Comparison of ENCODE assay signal across 8 cellular contexts in the genomic region with DNA sequence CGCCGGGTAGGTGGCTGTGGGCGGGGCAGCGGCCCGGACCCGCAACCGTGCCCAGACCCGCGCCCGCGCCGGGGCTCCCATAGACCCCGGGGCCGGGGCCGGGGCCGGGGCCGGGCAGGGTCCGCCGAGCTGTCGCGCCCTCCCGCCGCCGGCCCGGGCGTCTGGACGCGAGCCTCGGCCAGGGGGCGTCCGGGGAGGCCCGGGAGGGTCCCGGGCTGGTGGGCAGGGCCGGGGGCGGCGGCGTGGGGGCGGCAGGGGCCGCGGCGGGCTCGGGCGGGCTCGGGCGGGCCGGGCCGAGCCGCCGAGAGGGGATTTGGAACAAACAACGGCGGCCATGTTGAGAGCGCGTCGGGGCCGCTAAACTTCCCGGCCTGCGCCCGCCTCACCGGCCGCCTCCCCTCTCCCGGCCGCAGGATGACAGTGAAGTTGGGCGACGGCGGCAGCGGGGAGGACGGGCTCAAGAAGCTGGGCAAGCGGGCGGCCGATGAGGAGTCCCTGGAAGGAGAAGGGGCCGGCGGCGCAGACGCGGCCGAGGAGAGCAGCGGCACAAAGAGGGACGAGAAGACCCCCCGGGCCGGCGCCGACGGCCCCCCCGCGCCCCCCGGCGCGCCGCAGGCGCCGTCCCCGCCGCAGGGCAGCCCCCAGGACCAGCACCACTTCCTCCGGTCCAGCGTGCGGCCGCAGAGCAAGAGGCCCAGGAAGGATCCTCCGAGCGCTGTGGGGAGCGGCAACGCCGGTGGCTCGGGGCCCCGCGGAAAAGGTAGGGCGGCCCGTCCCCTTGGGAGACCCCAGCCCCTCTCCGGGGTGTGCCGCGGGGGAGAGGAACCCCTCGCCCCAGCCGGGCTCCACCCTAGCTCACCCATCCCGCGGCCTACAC. TPM values are rescaled to one million over a fixed set of nuclear protein-coding genes. Genes with fewer than 3 reads are reported as not detected.
DNase-seq lines count a peak whose midpoint lies in the region; ATAC-seq and TF ChIP-seq lines count a peak whose summit lies in the region.

No MANE protein-coding gene starts in this region.

- 1% methylated on average over 49 to 89 of the region's 114 CpGs for WGBS in mesodermal cell (ENCODE audit: insufficient coverage in 2 of 2), 2 experiments

- H3K4me1 Mint-ChIP-seq in activated CD4-positive, alpha-beta T cell treated with anti-CD3 and anti-CD28 coated beads for 36 hours, result peaks cover 29% of the 10 kb centered on the region

- peaks cover 4% of the 10 kb centered on the region; the same call in 1 of the 2 replicates for H4K20me1 ChIP-seq in SU-DHL-6 (ENCODE audit: low read depth, low read length)

- H3K4me1 ChIP-seq in mesodermal cell (ENCODE audit: control insufficient read depth, insufficient read depth, low read length, poor library complexity, severe bottlenecking) (peaks cover 16% of the 10 kb centered on the region), upper lobe of right lung (peaks cover 46% of the 10 kb centered on the region)

- H3K36me3 Mint-ChIP-seq in activated CD4-positive, alpha-beta T cell treated with anti-CD3 and anti-CD28 coated beads for 36 hours (ENCODE audit: low read depth), result peaks cover 29% of the 10 kb centered on the region

- TF ChIP-seq CTCF in SU-DHL-6 (IDR thresholded peaks at IDR 0.05; ENCODE audit: insufficient read depth, low read length, poor library complexity, severe bottlenecking) (no peak), dorsolateral prefrontal cortex (IDR thresholded peaks at IDR 0.05 in 54 of 56, conservative IDR thresholded peaks at IDR 0.05 in 2 of 56; ENCODE audit: low read depth in 1 of 56, partially characterized antibody in 56 of 56) (no peak), upper lobe of right lung (IDR thresholded peaks at IDR 0.05) (no peak)

- ATAC-seq in activated CD4-positive, alpha-beta T cell treated with anti-CD3 and anti-CD28 coated beads for 36 hours, result no peak
- ATAC-seq in upper lobe of right lung, result no peak
- no peak for ATAC-seq in HG02798 (IDR thresholded peaks at IDR 0.05; ENCODE audit: poor library complexity, unreplicated experiment)

- H3K27me3 Mint-ChIP-seq in activated CD4-positive, alpha-beta T cell treated with anti-CD3 and anti-CD28 coated beads for 36 hours, result peaks cover 2% of the 10 kb centered on the region

- peak overlapping the region; percentile 39 for H3K4me2 ChIP-seq in SU-DHL-6 (ENCODE audit: low read depth, low read length, poor library complexity, severe bottlenecking)

- DNase-seq in activated CD4-positive, alpha-beta T cell treated with anti-CD3 and anti-CD28 coated beads for 36 hours, result peak; percentile 58
- no peak for DNase-seq in activated CD4-positive, alpha-beta T cell treated with anti-CD3 and anti-CD28 coated beads for 1 hour
- DNase-seq in dorsolateral prefrontal cortex (peak in 1 of 10 donors; percentile 15), upper lobe of right lung (no peak), MV-4-11 (lab: John Stamatoyannopoulos, UW) (no peak)

- no peaks in the 10 kb centered on the region for H3K9me3 ChIP-seq in SU-DHL-6 (ENCODE audit: insufficient read depth, low read length)
- no peaks in the 10 kb centered on the region for H3K9me3 ChIP-seq in mesodermal cell (ENCODE audit: control insufficient read depth, low read length)
- H3K9me3 ChIP-seq in upper lobe of right lung, result no peaks in the 10 kb centered on the region

- peaks cover 35% of the 10 kb centered on the region for H3K79me2 ChIP-seq in SU-DHL-6 (ENCODE audit: insufficient read depth, low read length)

- H3K36me3 ChIP-seq in SU-DHL-6 (ENCODE audit: low read length) (no peaks in the 10 kb centered on the region), mesodermal cell (ENCODE audit: control insufficient read depth, insufficient read depth, low read length) (peaks cover 45% of the 10 kb centered on the region), upper lobe of right lung (peaks cover 16% of the 10 kb centered on the region)

- POLR2A ChIA-PET in activated CD4-positive, alpha-beta T cell treated with anti-CD3 and anti-CD28 coated beads for 36 hours (lab: Charles Lee), result no interaction called here

- no peak overlapping the region for H2AFZ ChIP-seq in SU-DHL-6 (ENCODE audit: low read depth, low read length, severe bottlenecking)

- peak overlapping the region; percentile 74 for H3K4me3 Mint-ChIP-seq in activated CD4-positive, alpha-beta T cell treated with anti-CD3 and anti-CD28 coated beads for 36 hours

- CTCF ChIA-PET in activated CD4-positive, alpha-beta T cell treated with anti-CD3 and anti-CD28 coated beads for 36 hours (lab: Charles Lee), result interaction anchor here (0.6 to 0.7 kb wide), 2 partner anchors 313 to 408 kb away, joined by 3 read pairs; no protein-coding TSS in a partner anchor

- H3K4me3 ChIP-seq in SU-DHL-6 (ENCODE audit: insufficient read depth, low read length, poor library complexity, severe bottlenecking) (peak overlapping the region; percentile 22), dorsolateral prefrontal cortex (peak overlapping the region; percentile 21 to 99 (median 70)), mesodermal cell (ENCODE audit: extremely low read depth, insufficient read depth, low read length, poor library complexity, severe bottlenecking) (peak overlapping the region; percentile 55), upper lobe of right lung (peak overlapping the region; percentile 65)

- peaks cover 24% of the 10 kb centered on the region for H3F3A ChIP-seq in SU-DHL-6 (ENCODE audit: insufficient read depth)

- no peak overlapping the region for H3K27ac ChIP-seq in SU-DHL-6 (ENCODE audit: low read depth, low read length)
- H3K27ac ChIP-seq in dorsolateral prefrontal cortex, result peak overlapping the region in 19 of 59 donors; percentile 19 to 79 (median 53)
- H3K27ac ChIP-seq in mesodermal cell (ENCODE audit: low read depth, low read length, severe bottlenecking), result no peak overlapping the region
- peak overlapping the region; percentile 68 for H3K27ac ChIP-seq in upper lobe of right lung

- no peaks in the 10 kb centered on the region for H3K9me3 Mint-ChIP-seq in activated CD4-positive, alpha-beta T cell treated with anti-CD3 and anti-CD28 coated beads for 36 hours (ENCODE audit: low read depth)

- peak overlapping the region; percentile 24; the same call in 1 of the 2 replicates for H3K9ac ChIP-seq in SU-DHL-6 (ENCODE audit: low read length)

- H3K27ac Mint-ChIP-seq in activated CD4-positive, alpha-beta T cell treated with anti-CD3 and anti-CD28 coated beads for 36 hours, result no peak overlapping the region

- H3K27me3 ChIP-seq in SU-DHL-6 (ENCODE audit: low read length), result no peaks in the 10 kb centered on the region
- no peaks in the 10 kb centered on the region for H3K27me3 ChIP-seq in dorsolateral prefrontal cortex
- no peaks in the 10 kb centered on the region for H3K27me3 ChIP-seq in upper lobe of right lung

- no peaks in the 10 kb centered on the region for H3K9me2 ChIP-seq in SU-DHL-6 (replicated peaks; ENCODE audit: insufficient read depth, low read length)

- intact Hi-C loops in activated CD4-positive, alpha-beta T cell treated with anti-CD3 and anti-CD28 coated beads for 36 hours (cut with DNase I, micrococcal nuclease), result loop anchor here (5.0 to 10.0 kb wide), 10 partner anchors 33 to 1210 kb away; a partner anchor contains a TSS
- intact Hi-C loops in dorsolateral prefrontal cortex (cut with DNase I), result loop anchor here (5.0 to 10.0 kb wide), 7 partner anchors 60 to 350 kb away; a partner anchor contains a TSS
- intact Hi-C loops in upper lobe of right lung (cut with DNase I), result no loop called here

RNA-seq across cellular contexts. Expression of a gene that starts 2.3 kb away (rescaled TPM):
- total RNA-seq in activated CD4-positive, alpha-beta T cell treated with anti-CD3 and anti-CD28 coated beads for 36 hours, result 10 to 100 TPM; 14.1 to 15.0 TPM
- total RNA-seq in dorsolateral prefrontal cortex (10 to 100 TPM; 19.9 to 44.9 (median 27.3) TPM), upper lobe of right lung (21.4 TPM)
- 15.7 TPM for polyA plus RNA-seq in mesodermal cell (2013, experiment 1 of 2)
- polyA plus RNA-seq in mesodermal cell (2013, experiment 2 of 2), result 11.6 TPM

RNA-seq across cellular contexts. Expression of a gene that starts 2.6 kb away (rescaled TPM):
- total RNA-seq in activated CD4-positive, alpha-beta T cell treated with anti-CD3 and anti-CD28 coated beads for 36 hours, result 10 to 100 TPM in 1 of 2 experiments, 1 to 10 TPM in 1; 9.8 to 11.0 TPM
- total RNA-seq in dorsolateral prefrontal cortex, result 10 to 100 TPM; 17.4 to 54.2 (median 33.3) TPM
- 32.6 TPM for polyA plus RNA-seq in mesodermal cell (2013, experiment 1 of 2)
- 32.2 TPM for polyA plus RNA-seq in mesodermal cell (2013, experiment 2 of 2)
- total RNA-seq in upper lobe of right lung, result 38.4 TPM
